8 cellular contexts compared by ENCODE assay signal in the genomic region with DNA sequence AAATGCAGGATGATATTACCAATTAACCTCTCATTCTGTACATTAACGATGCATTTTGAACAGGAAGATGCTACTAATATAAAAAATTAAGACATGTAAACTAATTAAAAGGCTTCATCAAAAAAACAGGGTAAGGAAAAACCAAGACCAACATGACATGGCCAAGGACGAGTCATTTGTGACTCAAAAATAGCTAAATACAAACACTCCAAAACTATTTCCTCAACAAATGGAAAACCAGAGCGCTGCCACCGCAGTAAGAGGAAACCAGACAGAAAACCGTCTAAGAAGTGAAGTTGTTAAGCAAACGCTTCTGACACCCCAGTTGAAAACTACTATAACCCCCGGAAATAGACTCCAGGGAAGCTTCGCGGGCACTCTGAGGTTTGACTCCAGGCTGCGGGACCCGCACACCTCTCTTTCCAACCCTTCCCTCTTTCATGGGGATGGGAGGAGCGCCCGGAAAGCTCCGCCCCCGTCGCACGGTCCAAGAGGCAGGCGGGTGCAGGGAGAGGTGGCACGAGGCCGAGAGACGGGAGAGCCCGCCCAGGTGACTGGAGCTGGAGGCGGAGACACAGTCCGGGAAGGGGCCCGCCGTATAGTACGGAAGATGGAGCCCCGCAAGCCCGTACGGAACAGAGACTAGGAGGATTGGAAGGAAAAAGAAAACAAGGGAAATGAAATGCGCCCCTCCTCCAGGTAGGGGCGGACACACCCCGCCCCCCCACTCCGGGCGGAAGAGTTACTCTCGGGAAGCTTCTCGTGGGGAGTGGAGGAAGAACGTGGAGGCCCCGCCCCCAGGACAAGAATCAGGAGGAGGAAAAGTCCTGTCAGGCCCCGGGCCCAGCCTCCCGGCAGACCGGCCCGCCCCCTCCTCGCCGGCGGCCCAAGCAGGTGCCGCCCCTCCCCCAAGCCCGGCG. TPM values are rescaled to one million over a fixed set of nuclear protein-coding genes. Genes with fewer than 3 reads are reported as not detected.
DNase-seq lines count a peak whose midpoint lies in the region; ATAC-seq and TF ChIP-seq lines count a peak whose summit lies in the region.

No MANE protein-coding gene starts in this region.

- H3F3A ChIP-seq in smooth muscle cell (ENCODE audit: low read depth): no peaks in the 10 kb centered on the region

- H3K4me3 Mint-ChIP-seq in WTC11: peak overlapping the region; percentile 94
- peak overlapping the region; percentile 88 to 99 (median 97) for H3K4me3 Mint-ChIP-seq in immature natural killer cell

- POLR2A ChIA-PET in WTC11 (lab: Charles Lee): interaction anchor here (0.6 to 2.2 kb wide), 7 partner anchors 9 to 182 kb away, joined by 3 to 12 read pairs (median 4); no protein-coding TSS in a partner anchor

- CTCF ChIA-PET in WTC11 (lab: Charles Lee): interaction anchor here (0.6 to 5.7 kb wide), 24 partner anchors 10 to 883 kb away, joined by 3 to 198 read pairs (median 5); a partner anchor contains a TSS

- peaks cover 29% of the 10 kb centered on the region for H3K79me2 ChIP-seq in ACC112 (ENCODE audit: control insufficient read depth, insufficient read depth, low read length, unreplicated experiment)
- peaks cover 34% of the 10 kb centered on the region for H3K79me2 ChIP-seq in smooth muscle cell (ENCODE audit: low read depth)

- H4K20me1 ChIP-seq in smooth muscle cell (ENCODE audit: low read depth): peaks cover 6% of the 10 kb centered on the region

- H3K4me1 ChIP-seq in ACC112 (ENCODE audit: control insufficient read depth, insufficient read depth, low read length, unreplicated experiment) (no peaks in the 10 kb centered on the region), smooth muscle cell (ENCODE audit: low read depth) (peaks cover 6% of the 10 kb centered on the region)

- H3K4me3 ChIP-seq in ACC112 (ENCODE audit: low read depth, low read length) (peak overlapping the region; percentile 89), cardiac fibroblast (replicated peaks in 1 of 2; ENCODE audit: low read depth in 2 of 2, low read length in 2 of 2) (peak overlapping the region; percentile 72 to 82), smooth muscle cell (peak overlapping the region; percentile 68)

- H3K36me3 Mint-ChIP-seq in WTC11 (peaks cover 3% of the 10 kb centered on the region), immature natural killer cell (no peaks in the 10 kb centered on the region)

- no peaks in the 10 kb centered on the region for H3K27me3 ChIP-seq in ACC112 (ENCODE audit: insufficient read depth, low read length)
- H3K27me3 ChIP-seq in smooth muscle cell (ENCODE audit: low read depth): no peaks in the 10 kb centered on the region

- H3K36me3 ChIP-seq in ACC112 (ENCODE audit: insufficient read depth, low read length): no peaks in the 10 kb centered on the region
- no peaks in the 10 kb centered on the region for H3K36me3 ChIP-seq in smooth muscle cell (ENCODE audit: low read depth)

- H3K27me3 Mint-ChIP-seq in WTC11 (ENCODE audit: low read depth) (no peaks in the 10 kb centered on the region), immature natural killer cell (ENCODE audit: low read depth in 3 of 3) (peaks cover 10 to 16% (median 16%) of the 10 kb centered on the region in 3 donors)

- H3K4me2 ChIP-seq in smooth muscle cell: peak overlapping the region; percentile 87

- H3K9me3 Mint-ChIP-seq in WTC11 (no peaks in the 10 kb centered on the region), immature natural killer cell (no peaks in the 10 kb centered on the region)

- TF ChIP-seq CTCF in WTC11 (IDR thresholded peaks at IDR 0.05) (no peak), cardiac fibroblast (IDR thresholded peaks at IDR 0.05; ENCODE audit: low read depth, low read length) (no peak), smooth muscle cell (IDR thresholded peaks at IDR 0.05; ENCODE audit: borderline replicate concordance, insufficient read depth, poor library complexity, severe bottlenecking) (no peak)

- no peaks in the 10 kb centered on the region for H3K9me3 ChIP-seq in smooth muscle cell (replicated peaks; ENCODE audit: low read depth)

- H2AFZ ChIP-seq in ACC112 (ENCODE audit: low read length, unreplicated experiment) (peak overlapping the region; percentile 78), smooth muscle cell (ENCODE audit: low read depth) (peak overlapping the region; percentile 73)

- H3K27ac Mint-ChIP-seq in WTC11: peak overlapping the region; percentile 97
- H3K27ac Mint-ChIP-seq in immature natural killer cell: peak overlapping the region; percentile 94 to 99 (median 97)

- H3K27ac ChIP-seq in ACC112 (ENCODE audit: low read depth, low read length): peak overlapping the region; percentile 80
- peak overlapping the region; percentile 68 for H3K27ac ChIP-seq in smooth muscle cell (ENCODE audit: low read depth)

- H3K9ac ChIP-seq in smooth muscle cell (ENCODE audit: low read depth): peak overlapping the region; percentile 78

- WGBS in smooth muscle cell (ENCODE audit: low lambda C conversion rate): 4% methylated on average over 37 of the region's 49 CpGs

- peak; percentile 69 for ATAC-seq in GM18868 (IDR thresholded peaks at IDR 0.05; ENCODE audit: unreplicated experiment)
- ATAC-seq in HG03135 (IDR thresholded peaks at IDR 0.05; ENCODE audit: unreplicated experiment): peak; percentile 52
- ATAC-seq in WTC11: peak; percentile 85

- H3K4me1 Mint-ChIP-seq in WTC11: 0 out of 2 replicates have a peak, but pooled peaks cover 5% of the 10 kb centered on the region
- H3K4me1 Mint-ChIP-seq in immature natural killer cell: peaks cover 25 to 26% of the 10 kb centered on the region in 2 donors

- DNase-seq in NCI-H2196 (lab: John Stamatoyannopoulos, UW; ENCODE audit: unreplicated experiment): peak; percentile 84
- DNase-seq in WTC11 (ENCODE audit: low spot score): peak; percentile 97
- DNase-seq in cardiac fibroblast (ENCODE audit: low read depth in 2 of 2): peak; percentile 92 to 97
- DNase-seq in immature natural killer cell: peak; percentile 68 to 70 (median 68)
- DNase-seq in smooth muscle cell (lab: John Stamatoyannopoulos, UW; ENCODE audit: unreplicated experiment): peak; percentile 96

TF ChIP-seq in WTC11, 78 proteins besides CTCF, POLR2A, EP300 and RAD21 (continues in another document):
- TF ChIP-seq ZNF219 (CRISPR knock-in tag; IDR thresholded peaks at IDR 0.05; ENCODE audit: borderline replicate concordance) (no peak), TCF7 (CRISPR knock-in tag; IDR thresholded peaks at IDR 0.05; ENCODE audit: low read depth) (no peak), ZNF416 (CRISPR knock-in tag; IDR thresholded peaks at IDR 0.05) (no peak), MYBL2 (CRISPR knock-in tag; IDR thresholded peaks at IDR 0.05) (peak; percentile 13; the same call in 1 of the 2 replicates), OVOL2 (CRISPR knock-in tag; IDR thresholded peaks at IDR 0.05; ENCODE audit: borderline replicate concordance) (no peak), FOXP1 (CRISPR knock-in tag; IDR thresholded peaks at IDR 0.05; ENCODE audit: borderline replicate concordance) (no peak), SP1 (CRISPR knock-in tag; conservative IDR thresholded peaks at IDR 0.05) (peak; percentile 58)
- TF ChIP-seq, protein P1, sequence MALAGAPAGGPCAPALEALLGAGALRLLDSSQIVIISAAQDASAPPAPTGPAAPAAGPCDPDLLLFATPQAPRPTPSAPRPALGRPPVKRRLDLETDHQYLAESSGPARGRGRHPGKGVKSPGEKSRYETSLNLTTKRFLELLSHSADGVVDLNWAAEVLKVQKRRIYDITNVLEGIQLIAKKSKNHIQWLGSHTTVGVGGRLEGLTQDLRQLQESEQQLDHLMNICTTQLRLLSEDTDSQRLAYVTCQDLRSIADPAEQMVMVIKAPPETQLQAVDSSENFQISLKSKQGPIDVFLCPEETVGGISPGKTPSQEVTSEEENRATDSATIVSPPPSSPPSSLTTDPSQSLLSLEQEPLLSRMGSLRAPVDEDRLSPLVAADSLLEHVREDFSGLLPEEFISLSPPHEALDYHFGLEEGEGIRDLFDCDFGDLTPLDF (CRISPR knock-in tag; IDR thresholded peaks at IDR 0.05): 0 out of 2 replicates have a peak, but pooled peaks have one; percentile 16
- TF ChIP-seq, protein P2, sequence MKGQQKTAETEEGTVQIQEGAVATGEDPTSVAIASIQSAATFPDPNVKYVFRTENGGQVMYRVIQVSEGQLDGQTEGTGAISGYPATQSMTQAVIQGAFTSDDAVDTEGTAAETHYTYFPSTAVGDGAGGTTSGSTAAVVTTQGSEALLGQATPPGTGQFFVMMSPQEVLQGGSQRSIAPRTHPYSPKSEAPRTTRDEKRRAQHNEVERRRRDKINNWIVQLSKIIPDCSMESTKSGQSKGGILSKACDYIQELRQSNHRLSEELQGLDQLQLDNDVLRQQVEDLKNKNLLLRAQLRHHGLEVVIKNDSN (CRISPR knock-in tag; IDR thresholded peaks at IDR 0.05): peak; percentile 29; the same call in 1 of the 2 replicates
- TF ChIP-seq, protein P3, sequence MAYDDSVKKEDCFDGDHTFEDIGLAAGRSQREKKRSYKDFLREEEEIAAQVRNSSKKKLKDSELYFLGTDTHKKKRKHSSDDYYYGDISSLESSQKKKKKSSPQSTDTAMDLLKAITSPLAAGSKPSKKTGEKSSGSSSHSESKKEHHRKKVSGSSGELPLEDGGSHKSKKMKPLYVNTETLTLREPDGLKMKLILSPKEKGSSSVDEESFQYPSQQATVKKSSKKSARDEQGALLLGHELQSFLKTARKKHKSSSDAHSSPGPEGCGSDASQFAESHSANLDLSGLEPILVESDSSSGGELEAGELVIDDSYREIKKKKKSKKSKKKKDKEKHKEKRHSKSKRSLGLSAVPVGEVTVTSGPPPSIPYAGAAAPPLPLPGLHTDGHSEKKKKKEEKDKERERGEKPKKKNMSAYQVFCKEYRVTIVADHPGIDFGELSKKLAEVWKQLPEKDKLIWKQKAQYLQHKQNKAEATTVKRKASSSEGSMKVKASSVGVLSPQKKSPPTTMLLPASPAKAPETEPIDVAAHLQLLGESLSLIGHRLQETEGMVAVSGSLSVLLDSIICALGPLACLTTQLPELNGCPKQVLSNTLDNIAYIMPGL (CRISPR knock-in tag; IDR thresholded peaks at IDR 0.05): no peak

RNA-seq across cellular contexts. Expression of a gene that starts 0.7 kb away (rescaled TPM):
- total RNA-seq in WTC11 (2021) (22.7 to 23.2 TPM (median 22.9 TPM) in 3 replicates), smooth muscle cell (7.4 and 7.8 TPM in 2 replicates)
- polyA plus RNA-seq in immature natural killer cell (10 to 100 TPM in 1 of 3 donors, 1 to 10 TPM in 2; 3.5 to 13.5 (median 4.7) TPM), smooth muscle cell (4.3 and 6.2 TPM in 2 replicates)

RNA-seq across cellular contexts. Expression of a gene that starts 39.4 kb away (rescaled TPM):
- total RNA-seq in WTC11 (2021) (29.5 to 32.3 TPM (median 30.9 TPM) in 3 replicates), smooth muscle cell (12.8 and 13.7 TPM in 2 replicates)
- polyA plus RNA-seq in immature natural killer cell (10 to 100 TPM; 10.1 to 22.4 (median 15.0) TPM), smooth muscle cell (12.6 and 18.6 TPM in 2 replicates)

Comparison
In these comparisons a context has a peak if more than half of its experiments do, and no peak if none do; other contexts are left out.
1. Peak in every context shown above with its lines: DNase-seq, ATAC-seq, H3K4me3 ChIP-seq and H3K27ac ChIP-seq.